8 cellular contexts compared by ENCODE assay signal in genomic region chr12:47744005-47744651, GRCh38. TPM values are rescaled to one million over a fixed set of nuclear protein-coding genes. Genes with fewer than 3 reads are reported as not detected.
DNase-seq lines count a peak whose midpoint lies in the region; ATAC-seq and TF ChIP-seq lines count a peak whose summit lies in the region.

No MANE protein-coding gene starts in this region.

- H3K27ac Mint-ChIP-seq in activated CD8-positive, alpha-beta T cell treated with anti-CD3 and anti-CD28 coated beads, Interleukin-2, amount 10 ng/mL, durations not matched to agents 7 days and 5 days = no peak overlapping the region

- peak; percentile 37 for ATAC-seq in activated CD8-positive, alpha-beta T cell treated with anti-CD3 and anti-CD28 coated beads, Interleukin-2, amount 10 ng/mL, durations not matched to agents 7 days and 5 days
- ATAC-seq in HG03175 (IDR thresholded peaks at IDR 0.05; ENCODE audit: unreplicated experiment) (no peak), GM21528 (IDR thresholded peaks at IDR 0.05; ENCODE audit: low FRiP score, unreplicated experiment) (no peak), HG02870 (IDR thresholded peaks at IDR 0.05; ENCODE audit: unreplicated experiment) (no peak)

- no peak overlapping the region for H3K4me3 ChIP-seq in epithelial cell of esophagus (ENCODE audit: low read length)

- POLR2A ChIA-PET in activated CD8-positive, alpha-beta T cell treated with anti-CD3 and anti-CD28 coated beads, Interleukin-2, amount 10 ng/mL, durations not matched to agents 7 days and 5 days (lab: Charles Lee) = interaction anchor here (0.9 to 2.4 kb wide), 2 partner anchors 23 to 94 kb away, joined by 3 to 8 read pairs; no protein-coding TSS in a partner anchor

- no peaks in the 10 kb centered on the region for H3K9me3 Mint-ChIP-seq in activated CD8-positive, alpha-beta T cell treated with anti-CD3 and anti-CD28 coated beads, Interleukin-2, amount 10 ng/mL, durations not matched to agents 7 days and 5 days (ENCODE audit: insufficient read depth)

- DNase-seq in DMS53 (lab: John Stamatoyannopoulos, UW) = peak; percentile 99
- DNase-seq in NCI-H187 treated with DMSO at 0.1 percent for 48 hours (lab: John Stamatoyannopoulos, UW) = peak; percentile 34
- DNase-seq in activated CD8-positive, alpha-beta T cell treated with anti-CD3 and anti-CD28 coated beads, Interleukin-2, amount 10 ng/mL, durations not matched to agents 7 days and 5 days = peak; percentile 70
- peak; percentile 89 for DNase-seq in epithelial cell of esophagus (ENCODE audit: low read depth)
- peak; percentile 36 to 39 for DNase-seq in stimulated activated CD4-positive, alpha-beta T cell treated with anti-CD3 and anti-CD28 coated beads, Interleukin-15, amount 100 ng/mL, for 1 hour (ENCODE audit: low read depth in 1 of 2, low spot score in 1 of 2)

- TF ChIP-seq CTCF in epithelial cell of esophagus (IDR thresholded peaks at IDR 0.05; ENCODE audit: insufficient read depth, low read depth, low read length, missing control alignments) = peak; percentile 92

- no peaks in the 10 kb centered on the region for H3K36me3 Mint-ChIP-seq in activated CD8-positive, alpha-beta T cell treated with anti-CD3 and anti-CD28 coated beads, Interleukin-2, amount 10 ng/mL, durations not matched to agents 7 days and 5 days (ENCODE audit: low read depth)

- H3K27me3 Mint-ChIP-seq in activated CD8-positive, alpha-beta T cell treated with anti-CD3 and anti-CD28 coated beads, Interleukin-2, amount 10 ng/mL, durations not matched to agents 7 days and 5 days (ENCODE audit: low read depth) = peaks cover 23% of the 10 kb centered on the region

- no peak overlapping the region for H3K4me3 Mint-ChIP-seq in activated CD8-positive, alpha-beta T cell treated with anti-CD3 and anti-CD28 coated beads, Interleukin-2, amount 10 ng/mL, durations not matched to agents 7 days and 5 days

- peaks cover 26% of the 10 kb centered on the region for H3K4me1 Mint-ChIP-seq in activated CD8-positive, alpha-beta T cell treated with anti-CD3 and anti-CD28 coated beads, Interleukin-2, amount 10 ng/mL, durations not matched to agents 7 days and 5 days (ENCODE audit: low read depth)

- CTCF ChIA-PET in activated CD8-positive, alpha-beta T cell treated with anti-CD3 and anti-CD28 coated beads, Interleukin-2, amount 10 ng/mL, durations not matched to agents 7 days and 5 days (lab: Charles Lee) = interaction anchor here (0.7 to 17.0 kb wide), 18 partner anchors 9 to 455 kb away, joined by 3 to 646 read pairs (median 20); partner anchors contain the start of genes ENDOU, HDAC7, RAPGEF3 and RPAP3

RNA-seq across cellular contexts. Expression of gene RAPGEF3, which starts 14.6 kb away (rescaled TPM):
- total RNA-seq in activated CD8-positive, alpha-beta T cell treated with anti-CD3 and anti-CD28 coated beads, Interleukin-2, amount 10 ng/mL, durations not matched to agents 7 days and 5 days = under 1 TPM in 1 of 2 experiments, not detected in 1; 0.24 TPM

RNA-seq across cellular contexts. Expression of gene ENDOU, which starts 18.8 kb away (rescaled TPM):
- not detected for total RNA-seq in activated CD8-positive, alpha-beta T cell treated with anti-CD3 and anti-CD28 coated beads, Interleukin-2, amount 10 ng/mL, durations not matched to agents 7 days and 5 days

RNA-seq across cellular contexts. Expression of gene SLC48A1, which starts 28.9 kb away (rescaled TPM):
- total RNA-seq in activated CD8-positive, alpha-beta T cell treated with anti-CD3 and anti-CD28 coated beads, Interleukin-2, amount 10 ng/mL, durations not matched to agents 7 days and 5 days = 1 to 10 TPM; 7.0 to 8.1 TPM

RNA-seq across cellular contexts. Expression of gene RPAP3, which starts 38.3 kb away (rescaled TPM):
- total RNA-seq in activated CD8-positive, alpha-beta T cell treated with anti-CD3 and anti-CD28 coated beads, Interleukin-2, amount 10 ng/mL, durations not matched to agents 7 days and 5 days = 10 to 100 TPM; 41.6 to 41.7 TPM

Comparison
In these comparisons a context has a peak if more than half of its experiments do, and no peak if none do; other contexts are left out.
1. DNase-seq: peak in every context shown above with its lines; median percentile 99 in DMS53; 89 in epithelial cell of esophagus; 70 in activated CD8-positive, alpha-beta T cell treated with anti-CD3 and anti-CD28 coated beads, Interleukin-2, amount 10 ng/mL, durations not matched to agents 7 days and 5 days; 38 in stimulated activated CD4-positive, alpha-beta T cell treated with anti-CD3 and anti-CD28 coated beads, Interleukin-15, amount 100 ng/mL, for 1 hour; 34 in NCI-H187 treated with DMSO at 0.1 percent for 48 hours.